In genomic region chr18:48934708-48935432, GRCh38 we compare ENCODE assay signal across 8 cellular contexts. TPM values are rescaled to one million over a fixed set of nuclear protein-coding genes. Genes with fewer than 3 reads are reported as not detected.
DNase-seq lines count a peak whose midpoint lies in the region; ATAC-seq and TF ChIP-seq lines count a peak whose summit lies in the region.

No MANE protein-coding gene starts in this region.

- peaks cover 98% of the 10 kb centered on the region for H3K4me1 Mint-ChIP-seq in activated naive CD4-positive, alpha-beta T cell treated with anti-CD3 and anti-CD28 coated beads, Interleukin-2, amount 10 ng/mL, durations not matched to agents 7 days and 5 days

- ATAC-seq in HG03159 (IDR thresholded peaks at IDR 0.05; ENCODE audit: unreplicated experiment) (peak; percentile 38), left ventricle myocardium superior (peak; percentile 80)

- peak overlapping the region; percentile 83 for H3K27ac Mint-ChIP-seq in activated naive CD4-positive, alpha-beta T cell treated with anti-CD3 and anti-CD28 coated beads, Interleukin-2, amount 10 ng/mL, durations not matched to agents 7 days and 5 days

- H3K36me3 Mint-ChIP-seq in activated naive CD4-positive, alpha-beta T cell treated with anti-CD3 and anti-CD28 coated beads, Interleukin-2, amount 10 ng/mL, durations not matched to agents 7 days and 5 days: peaks cover 67% of the 10 kb centered on the region

- CTCF ChIA-PET in activated naive CD4-positive, alpha-beta T cell treated with anti-CD3 and anti-CD28 coated beads, Interleukin-2, amount 10 ng/mL, durations not matched to agents 7 days and 5 days (lab: Charles Lee): no interaction called here

- H3K9me3 Mint-ChIP-seq in activated naive CD4-positive, alpha-beta T cell treated with anti-CD3 and anti-CD28 coated beads, Interleukin-2, amount 10 ng/mL, durations not matched to agents 7 days and 5 days: no peaks in the 10 kb centered on the region

- peak overlapping the region; percentile 65 for H3K4me3 Mint-ChIP-seq in activated naive CD4-positive, alpha-beta T cell treated with anti-CD3 and anti-CD28 coated beads, Interleukin-2, amount 10 ng/mL, durations not matched to agents 7 days and 5 days

- no peaks in the 10 kb centered on the region for H3K27me3 Mint-ChIP-seq in activated naive CD4-positive, alpha-beta T cell treated with anti-CD3 and anti-CD28 coated beads, Interleukin-2, amount 10 ng/mL, durations not matched to agents 7 days and 5 days

- DNase-seq in activated naive CD4-positive, alpha-beta T cell treated with anti-CD3 and anti-CD28 coated beads, Interleukin-2, amount 10 ng/mL, durations not matched to agents 7 days and 5 days: no peak
- DNase-seq in activated naive CD4-positive, alpha-beta T cell (lab: John Stamatoyannopoulos, UW): no peak
- DNase-seq in left ventricle myocardium superior: peak; percentile 89
- peak in 24 of 49 donors; percentile 14 to 72 (median 38) for DNase-seq in substantia nigra (lab: John Stamatoyannopoulos, UW)
- DNase-seq in stimulated activated CD4-positive, alpha-beta T cell treated with anti-CD3 and anti-CD28 coated beads, Interleukin-2, amount 100 ng/mL, for 24 hours: no peak
- no peak for DNase-seq in stimulated activated CD4-positive, alpha-beta T cell treated with anti-CD3 and anti-CD28 coated beads, Interleukin-2, amount 100 ng/mL, for 48 hours

- no peak for TF ChIP-seq CTCF in VCaP (conservative IDR thresholded peaks at IDR 0.05)

- intact Hi-C loops in left ventricle myocardium superior (cut with micrococcal nuclease): no loop called here

- H3K27ac ChIP-seq in VCaP (peak overlapping the region; percentile 16; the same call in 1 of the 2 replicates), substantia nigra (ENCODE audit: low read depth, low read length, poor library complexity, severe bottlenecking) (peak overlapping the region; percentile 96)

RNA-seq across cellular contexts. Expression of gene SMAD7, which starts 15.9 kb away (rescaled TPM):
- 13.8 TPM for total RNA-seq in left ventricle myocardium superior
